8 cellular contexts compared by ENCODE assay signal in genomic region chr3:71926242-71926560, GRCh38.
DNase-seq lines count a peak whose midpoint lies in the region; ATAC-seq and TF ChIP-seq lines count a peak whose summit lies in the region.

No MANE protein-coding gene starts in this region.

- H3K27me3 Mint-ChIP-seq in activated naive CD8-positive, alpha-beta T cell treated with anti-CD3 and anti-CD28 coated beads, Interleukin-2, amount 50 U/mL, for 24 hours, result peaks cover 5% of the 10 kb centered on the region

- H3K27ac Mint-ChIP-seq in activated naive CD8-positive, alpha-beta T cell treated with anti-CD3 and anti-CD28 coated beads, Interleukin-2, amount 50 U/mL, for 24 hours, result no peak overlapping the region

- no peak for ATAC-seq in activated naive CD8-positive, alpha-beta T cell treated with anti-CD3 and anti-CD28 coated beads, Interleukin-2, amount 50 U/mL, for 24 hours
- no peak for ATAC-seq in GM21367 (IDR thresholded peaks at IDR 0.05; ENCODE audit: unreplicated experiment)

- DNase-seq in DMS79 treated with DMSO at 0.1 percent for 48 hours (lab: John Stamatoyannopoulos, UW) (peak; percentile 31), HAP-1 (ENCODE audit: low spot score in 2 of 2) (peak; percentile 26 to 62), NCI-H524 (lab: John Stamatoyannopoulos, UW) (peak; percentile 12 to 72), epithelial cell of proximal tubule (ENCODE audit: low read depth) (no peak), retinal pigment epithelial cell (ENCODE audit: low read depth) (no peak), cortex of kidney (lab: John Stamatoyannopoulos, UW) (no peak)
- no peak for DNase-seq in activated naive CD8-positive, alpha-beta T cell treated with anti-CD3 and anti-CD28 coated beads, Interleukin-2, amount 50 U/mL, for 24 hours

- no peaks in the 10 kb centered on the region for H3K36me3 Mint-ChIP-seq in activated naive CD8-positive, alpha-beta T cell treated with anti-CD3 and anti-CD28 coated beads, Interleukin-2, amount 50 U/mL, for 24 hours (ENCODE audit: low read depth)

- no peak overlapping the region for H3K4me3 Mint-ChIP-seq in activated naive CD8-positive, alpha-beta T cell treated with anti-CD3 and anti-CD28 coated beads, Interleukin-2, amount 50 U/mL, for 24 hours

- no peaks in the 10 kb centered on the region for H3K9me3 ChIP-seq in HAP-1

- H3K36me3 ChIP-seq in HAP-1 (replicated peaks), result no peaks in the 10 kb centered on the region

- H3K4me1 ChIP-seq in HAP-1, result peaks cover 11% of the 10 kb centered on the region

- TF ChIP-seq CTCF in epithelial cell of proximal tubule (conservative IDR thresholded peaks at IDR 0.05; ENCODE audit: low read depth, low read length) (peak; percentile 64), retinal pigment epithelial cell (conservative IDR thresholded peaks at IDR 0.05; ENCODE audit: low read depth, low read length) (peak; percentile 50)

- H3K4me3 ChIP-seq in HAP-1 (no peak overlapping the region), epithelial cell of proximal tubule (ENCODE audit: low read depth, low read length) (no peak overlapping the region), retinal pigment epithelial cell (ENCODE audit: low read length) (no peak overlapping the region)

- H3K9me3 Mint-ChIP-seq in activated naive CD8-positive, alpha-beta T cell treated with anti-CD3 and anti-CD28 coated beads, Interleukin-2, amount 50 U/mL, for 24 hours, result no peaks in the 10 kb centered on the region

- in situ Hi-C loops in HAP-1 (cut with MboI; ENCODE audit: low sequenced_read_pairs), result no loop called here

- peaks cover 9% of the 10 kb centered on the region for H3K4me1 Mint-ChIP-seq in activated naive CD8-positive, alpha-beta T cell treated with anti-CD3 and anti-CD28 coated beads, Interleukin-2, amount 50 U/mL, for 24 hours

- H3K27me3 ChIP-seq in HAP-1 (ENCODE audit: low read depth), result no peaks in the 10 kb centered on the region

Comparison
In these comparisons a context has a peak if more than half of its experiments do, and no peak if none do; other contexts are left out.
1. DNase-seq: peak in DMS79 treated with DMSO at 0.1 percent for 48 hours (single experiment), HAP-1 (2 of 2) and NCI-H524 (2 of 2); none in epithelial cell of proximal tubule (single experiment), retinal pigment epithelial cell (single experiment), activated naive CD8-positive, alpha-beta T cell treated with anti-CD3 and anti-CD28 coated beads, Interleukin-2, amount 50 U/mL, for 24 hours (single experiment) and cortex of kidney (single experiment).